In genomic region chr16:53207810-53208752, GRCh38 we compare ENCODE assay signal across 8 cellular contexts.
DNase-seq lines count a peak whose midpoint lies in the region; ATAC-seq and TF ChIP-seq lines count a peak whose summit lies in the region.

No MANE protein-coding gene starts in this region.

- peak; percentile 32 for ATAC-seq in stimulated activated naive CD8-positive, alpha-beta T cell treated with anti-CD3 and anti-CD28 coated beads, Interleukin-15, Interleukin-2, amounts not matched to agents 100 U/mL and 50 U/mL, for 24 hours

- TF ChIP-seq CTCF in 22Rv1 (IDR thresholded peaks at IDR 0.05), result peak; percentile 65
- peak; percentile 57; the same call in 2 of the 3 replicates for TF ChIP-seq CTCF in GM12872 (IDR thresholded peaks at IDR 0.05; ENCODE audit: insufficient read depth, low read depth, low read length)
- TF ChIP-seq CTCF in HFF-Myc (IDR thresholded peaks at IDR 0.05; ENCODE audit: low read depth, low read length, missing control alignments), result peak; percentile 42
- peak; percentile 27 for TF ChIP-seq CTCF in coronary artery (IDR thresholded peaks at IDR 0.05)

- no peaks in the 10 kb centered on the region for H3K9me3 ChIP-seq in MG63

- no peaks in the 10 kb centered on the region for H3K27me3 ChIP-seq in MG63

- H3K36me3 ChIP-seq in MG63, result peaks cover 9% of the 10 kb centered on the region

- DNase-seq in HFF-Myc (ENCODE audit: extremely low read depth, low read depth) (peak; percentile 75), MG63 (peak; percentile 68), coronary artery (ENCODE audit: low spot score) (peak; percentile 71), kidney tubule cell (ENCODE audit: low spot score) (peak; percentile 84)
- DNase-seq in stimulated activated naive CD8-positive, alpha-beta T cell treated with anti-CD3 and anti-CD28 coated beads, Interleukin-15, Interleukin-2, amounts not matched to agents 100 U/mL and 50 U/mL, for 24 hours, result peak; percentile 14

- peak; percentile 49 for TF ChIP-seq POLR2A in Raji (IDR thresholded peaks at IDR 0.05; ENCODE audit: insufficient read depth, low read depth, low read length)

- H3K4me3 ChIP-seq in HFF-Myc (replicated peaks; ENCODE audit: low read depth, low read length) (peak overlapping the region; percentile 57), MG63 (peak overlapping the region; percentile 47), coronary artery (peak overlapping the region; percentile 65)

- no peak overlapping the region for H3K27ac ChIP-seq in 22Rv1
- peak overlapping the region; percentile 76 to 86 for H3K27ac ChIP-seq in coronary artery

Comparison
In these comparisons a context has a peak if more than half of its experiments do, and no peak if none do; other contexts are left out.
1. DNase-seq: peak in every context shown above with its lines; median percentile 84 in kidney tubule cell; 75 in HFF-Myc; 71 in coronary artery; 68 in MG63; 14 in stimulated activated naive CD8-positive, alpha-beta T cell treated with anti-CD3 and anti-CD28 coated beads, Interleukin-15, Interleukin-2, amounts not matched to agents 100 U/mL and 50 U/mL, for 24 hours.